13 cellular contexts compared by ENCODE assay signal in genomic region chr21:35663856-35664606, GRCh38.
"Had no signal": no experiment of that assay in that cellular context is flagged by ENCODE, and none has a peak within 500 bp of the region (broad histone marks: within the 10 kb centered on the region; RNA-seq: fewer than 3 reads in every experiment).

No MANE protein-coding gene starts in this region.

- H3K4me3 ChIP-seq: esophagus squamous epithelium, sigmoid colon, thyroid gland had no signal

- ATAC-seq: effector memory CD8-positive, alpha-beta T cell had no signal

- H3K79me2 ChIP-seq: parathyroid adenoma had no signal

- H3K36me3 ChIP-seq: esophagus squamous epithelium, sigmoid colon, thyroid gland had no signal

- DNase-seq: activated CD4-positive, CD25-positive, alpha-beta regulatory T cell; activated naive CD4-positive, alpha-beta T cell; activated T-cell treated with anti-CD3 and anti-CD28 coated beads, Interleukin-2, amount 50 U/mL, for 1 hour; caudate nucleus; effector memory CD8-positive, alpha-beta T cell; esophagus squamous epithelium; immature natural killer cell; naive B cell; sigmoid colon; stimulated activated naive CD4-positive, alpha-beta T cell; T1000; thyroid gland had no signal

- H3K9me3 ChIP-seq: esophagus squamous epithelium, sigmoid colon, thyroid gland had no signal

- H3K9ac ChIP-seq: parathyroid adenoma had no signal

- H2AFZ ChIP-seq: parathyroid adenoma had no signal

- H3K27me3 ChIP-seq: sigmoid colon, thyroid gland had no signal

- H3K4me1 ChIP-seq: esophagus squamous epithelium, parathyroid adenoma, sigmoid colon, thyroid gland had no signal

- H3K27ac ChIP-seq: esophagus squamous epithelium, parathyroid adenoma, sigmoid colon, thyroid gland had no signal
